ENCODE assay signal across 20 cellular contexts in the genomic region with DNA sequence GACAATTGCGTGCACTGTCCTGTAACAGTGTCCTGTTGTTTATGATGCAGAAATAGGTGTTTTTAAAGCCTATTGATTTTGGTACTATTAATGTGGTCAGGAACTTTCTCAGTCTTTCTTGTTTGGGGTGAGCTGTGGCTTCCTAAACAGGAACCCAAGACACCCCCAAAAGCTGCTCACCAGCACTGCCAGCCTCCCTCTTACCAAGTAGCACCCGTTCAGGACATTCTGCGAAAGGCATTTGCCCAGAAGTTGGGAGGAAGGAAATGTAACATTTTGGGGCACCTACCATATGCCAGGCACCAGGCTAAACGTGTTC. TPM values are rescaled to one million over a fixed set of nuclear protein-coding genes. Genes with fewer than 3 reads are reported as not detected.
"Had no signal": no experiment of that assay in that cellular context is flagged by ENCODE, and none has a peak within 500 bp of the region (broad histone marks: within the 10 kb centered on the region; RNA-seq: fewer than 3 reads in every experiment).

No MANE protein-coding gene starts in this region.

- H3K9ac ChIP-seq: parathyroid adenoma had no signal

- H3K4me3 ChIP-seq: gastroesophageal sphincter, lung, skin epidermis had no signal

- H3K36me3 Mint-ChIP-seq: type B pancreatic cell had no signal

- H3K4me1 Mint-ChIP-seq: nephron had no signal

- H3K27ac ChIP-seq: gastroesophageal sphincter, parathyroid adenoma, skin epidermis had no signal

- H3K4me3 Mint-ChIP-seq: nephron, type B pancreatic cell had no signal

- H3K36me3 ChIP-seq: gastroesophageal sphincter had no signal

- H3K27ac Mint-ChIP-seq: nephron, type B pancreatic cell had no signal

- H3K4me1 ChIP-seq: parathyroid adenoma had no signal

- H3K9me3 Mint-ChIP-seq: nephron, type B pancreatic cell had no signal

- H3K27me3 ChIP-seq: gastroesophageal sphincter had no signal

- ATAC-seq: esophagus mucosa, gastroesophageal sphincter, left colon, left ventricle myocardium superior, sciatic nerve had no signal

- DNase-seq: effector memory CD4-positive, alpha-beta T cell; glutamatergic neuron; left colon; left ventricle myocardium superior; naive B cell; occipital lobe; stimulated activated CD4-positive, alpha-beta T cell treated with anti-CD3 and anti-CD28 coated beads, Interleukin-12 subunit alpha, Interleukin-12 subunit beta, amount 100 ng/mL, for 4 hours; stimulated activated naive CD4-positive, alpha-beta T cell treated with Interleukin-2 at 50 U/mL for 16 hours had no signal

- H3K9me3 ChIP-seq: gastroesophageal sphincter had no signal

RNA-seq across cellular contexts. Expression of a gene that starts 21.6 kb away (rescaled TPM):
- total RNA-seq: esophagus mucosa, fibroblast of lung, gastroesophageal sphincter, kidney, left colon, left ventricle myocardium superior, lung, pulmonary artery endothelial cell, sciatic nerve had no signal
- polyA plus RNA-seq: fibroblast of lung, lung, thymus had no signal
